In genomic region chr2:47005687-47006086, GRCh38 we compare ENCODE assay signal across 19 cellular contexts.
DNase-seq lines count a peak whose midpoint lies in the region; ATAC-seq and TF ChIP-seq lines count a peak whose summit lies in the region.
"Had no signal": no experiment of that assay in that cellular context is flagged by ENCODE, and none has a peak within 500 bp of the region (broad histone marks: within the 10 kb centered on the region; RNA-seq: fewer than 3 reads in every experiment).

No MANE protein-coding gene starts in this region.

- no peaks in the 10 kb centered on the region for H3K9me3 ChIP-seq in IMR-90 (ENCODE audit: control insufficient read depth, insufficient read depth, low read length)
- H3K9me3 ChIP-seq in mesenchymal stem cell (ENCODE audit: control insufficient read depth, low read length): no peaks in the 10 kb centered on the region
- H3K9me3 ChIP-seq in stomach smooth muscle (ENCODE audit: control insufficient read depth in 2 of 2, low read length in 2 of 2): no peaks in the 10 kb centered on the region
- H3K9me3 ChIP-seq in HAP-1: no peaks in the 10 kb centered on the region
- H3K9me3 ChIP-seq: A549, SJCRH30 had no signal

- DNase-seq in IMR-90 (no peak), mesenchymal stem cell (no peak), NCI-H2171 treated with DMSO at 0.1 percent for 48 hours (lab: John Stamatoyannopoulos, UW) (no peak), cerebellum (ENCODE audit: low spot score) (no peak), HAP-1 (ENCODE audit: low spot score in 2 of 2) (no peak)
- DNase-seq: CD4-positive, alpha-beta memory T cell; DMS153; GF-D8; Karpas-422; NCI-H1417 treated with DMSO at 0.1 percent for 48 hours; NCI-H187 treated with DMSO at 0.1 percent for 48 hours; NCI-H345; NCI-H526; PC-9; SJCRH30 had no signal

- H3K27me3 ChIP-seq in IMR-90 (ENCODE audit: control insufficient read depth, insufficient read depth, low read length) (no peaks in the 10 kb centered on the region), mesenchymal stem cell (ENCODE audit: control insufficient read depth in 1 of 2, insufficient read depth in 1 of 2, low read length in 2 of 2) (no peaks in the 10 kb centered on the region), stomach smooth muscle (ENCODE audit: control insufficient read depth in 1 of 2, insufficient read depth in 2 of 2, low read length in 2 of 2) (no peaks in the 10 kb centered on the region), HAP-1 (ENCODE audit: low read depth) (no peaks in the 10 kb centered on the region)
- H3K27me3 ChIP-seq: SJCRH30 had no signal

- H2AK5ac ChIP-seq in IMR-90 (ENCODE audit: low read depth, low read length) (no peak overlapping the region), mesenchymal stem cell (ENCODE audit: low read length, severe bottlenecking) (no peak overlapping the region)

- ATAC-seq in IMR-90 (ENCODE audit: low read depth): no peak
- no peak for ATAC-seq in GM21381 (IDR thresholded peaks at IDR 0.05; ENCODE audit: unreplicated experiment)
- ATAC-seq: A549 had no signal

- no peaks in the 10 kb centered on the region for H3K36me3 Mint-ChIP-seq in brain

- H3K36me3 ChIP-seq in IMR-90 (ENCODE audit: control insufficient read depth, insufficient read depth, low read length): peaks cover 22% of the 10 kb centered on the region
- H3K36me3 ChIP-seq in mesenchymal stem cell (ENCODE audit: control insufficient read depth in 1 of 2, insufficient read depth in 2 of 2, low read depth in 1 of 2, low read length in 2 of 2): peaks cover 71 to 76% of the 10 kb centered on the region in 2 experiments
- H3K36me3 ChIP-seq in stomach smooth muscle (ENCODE audit: control insufficient read depth in 2 of 2, insufficient read depth in 2 of 2, low read length in 2 of 2): peaks cover 0 to 4% of the 10 kb centered on the region in 2 donors
- H3K36me3 ChIP-seq in HAP-1 (replicated peaks): no peaks in the 10 kb centered on the region; the same call in 1 of the 2 replicates
- H3K36me3 ChIP-seq: SJCRH30 had no signal

- H2BK5ac ChIP-seq in IMR-90 (ENCODE audit: low read depth, low read length, poor library complexity, severe bottlenecking): no peak overlapping the region
- no peak overlapping the region for H2BK5ac ChIP-seq in mesenchymal stem cell (ENCODE audit: low read depth, low read length, poor library complexity, severe bottlenecking)

- peaks cover 42% of the 10 kb centered on the region for H3K9me1 ChIP-seq in IMR-90 (ENCODE audit: insufficient read depth, low read length)

- H4K5ac ChIP-seq in IMR-90 (ENCODE audit: low read depth, low read length): no peak overlapping the region

- H3K4me3 Mint-ChIP-seq in brain: no peak overlapping the region
- H3K4me3 Mint-ChIP-seq: CD4-positive, alpha-beta memory T cell had no signal

- H3K9ac ChIP-seq in IMR-90 (ENCODE audit: low read depth, low read length): no peak overlapping the region
- H3K9ac ChIP-seq in mesenchymal stem cell (ENCODE audit: low read length): no peak overlapping the region
- H3K9ac ChIP-seq in stomach smooth muscle (ENCODE audit: low read length in 2 of 2): no peak overlapping the region

- no peak overlapping the region for H2BK12ac ChIP-seq in mesenchymal stem cell (ENCODE audit: low read length in 2 of 2)

- H2BK120ac ChIP-seq in IMR-90 (ENCODE audit: low read depth, low read length): no peak overlapping the region
- no peak overlapping the region for H2BK120ac ChIP-seq in mesenchymal stem cell (ENCODE audit: low read depth, low read length)

- H3K4me1 Mint-ChIP-seq in brain: peaks cover 99% of the 10 kb centered on the region

- H4K8ac ChIP-seq in IMR-90 (ENCODE audit: low read depth in 2 of 2, low read length in 2 of 2) (no peak overlapping the region), mesenchymal stem cell (ENCODE audit: low read length) (no peak overlapping the region)

- TF ChIP-seq CTCF in IMR-90 (conservative IDR thresholded peaks at IDR 0.05; ENCODE audit: low read depth, low read length): no peak
- no peak for TF ChIP-seq CTCF in brain (conservative IDR thresholded peaks at IDR 0.05)

- in situ Hi-C loops in IMR-90 (cut with MboI; ENCODE audit: low sequenced_read_pairs): no loop called here
- in situ Hi-C loops in HAP-1 (cut with MboI; ENCODE audit: low sequenced_read_pairs): no loop called here

- H3K56ac ChIP-seq in IMR-90 (ENCODE audit: extremely low read depth, insufficient read depth, low read length): no peak overlapping the region

- H3K4me3 ChIP-seq in IMR-90 (ENCODE audit: insufficient read depth, low read depth, low read length) (no peak overlapping the region), mesenchymal stem cell (ENCODE audit: insufficient read depth in 1 of 2, low read depth in 1 of 2, low read length in 2 of 2) (no peak overlapping the region), stomach smooth muscle (ENCODE audit: low read length in 2 of 2) (no peak overlapping the region), HAP-1 (no peak overlapping the region)
- H3K4me3 ChIP-seq: A549, PC-9, SJCRH30 had no signal

- no peak for TF ChIP-seq POLR2A in IMR-90 (IDR thresholded peaks at IDR 0.05; ENCODE audit: low read depth, low read length)

- peaks cover 32% of the 10 kb centered on the region for H3K4me1 ChIP-seq in IMR-90 (ENCODE audit: control insufficient read depth, insufficient read depth, low read length)
- peaks cover 29% of the 10 kb centered on the region for H3K4me1 ChIP-seq in mesenchymal stem cell (ENCODE audit: control insufficient read depth, insufficient read depth, low read depth, low read length)
- H3K4me1 ChIP-seq in stomach smooth muscle (ENCODE audit: control insufficient read depth, insufficient read depth, low read length): peaks cover 94% of the 10 kb centered on the region
- peaks cover 25% of the 10 kb centered on the region for H3K4me1 ChIP-seq in HAP-1

- no peak overlapping the region for H2BK20ac ChIP-seq in IMR-90 (ENCODE audit: low read depth, low read length)

- H3K4ac ChIP-seq in IMR-90 (ENCODE audit: low read depth, low read length): no peak overlapping the region
- no peak overlapping the region for H3K4ac ChIP-seq in mesenchymal stem cell (ENCODE audit: low read depth in 1 of 2, low read length in 2 of 2)

- peak overlapping the region; percentile 55 to 100 (median 98) for H3K27ac Mint-ChIP-seq in brain

- H4K91ac ChIP-seq in IMR-90 (ENCODE audit: insufficient read depth, low read depth, low read length) (no peak overlapping the region), mesenchymal stem cell (ENCODE audit: low read length) (no peak overlapping the region)

- H3K23ac ChIP-seq in IMR-90 (ENCODE audit: low read depth, low read length) (no peak overlapping the region), mesenchymal stem cell (ENCODE audit: low read length in 2 of 2) (no peak overlapping the region)

- CTCF ChIA-PET in IMR-90 (lab: Yijun Ruan, JAX): no interaction called here

- no peak overlapping the region for H3K14ac ChIP-seq in IMR-90 (replicated peaks; ENCODE audit: low read depth, low read length)
- no peak overlapping the region for H3K14ac ChIP-seq in mesenchymal stem cell (ENCODE audit: low read length in 2 of 2)

- H2AFZ ChIP-seq in IMR-90 (replicated peaks; ENCODE audit: low read length, poor library complexity) (peak overlapping the region; percentile 14), mesenchymal stem cell (ENCODE audit: low read depth, low read length) (no peak overlapping the region)
- H2AFZ ChIP-seq: PC-9 had no signal

- H3K9me3 Mint-ChIP-seq in brain: no peaks in the 10 kb centered on the region
- H3K9me3 Mint-ChIP-seq: CD4-positive, alpha-beta memory T cell had no signal

- no peaks in the 10 kb centered on the region for H3K27me3 Mint-ChIP-seq in brain
- H3K27me3 Mint-ChIP-seq: CD4-positive, alpha-beta memory T cell had no signal

- intact Hi-C loops in IMR-90 (cut with micrococcal nuclease): no loop called here

- no peak overlapping the region for H3K18ac ChIP-seq in IMR-90 (ENCODE audit: low read depth, low read length)
- no peak overlapping the region for H3K18ac ChIP-seq in mesenchymal stem cell (ENCODE audit: low read depth in 1 of 2, low read length in 2 of 2)

- TF ChIP-seq RAD21 in IMR-90 (IDR thresholded peaks at IDR 0.05; ENCODE audit: low read length): no peak

- H2AK9ac ChIP-seq in IMR-90 (replicated peaks; ENCODE audit: low read depth, low read length, poor library complexity): peak overlapping the region; percentile 23

- BruUV-seq in IMR-90 (replicated peaks; lab: Mats Ljungman, UMichigan): no TSS peak

- dilution Hi-C loops in IMR-90 (cut with HindIII; ENCODE audit: low sequenced_read_pairs, unreplicated experiment): no loop called here

- peaks cover 5% of the 10 kb centered on the region; the same call in 1 of the 2 replicates for H4K20me1 ChIP-seq in IMR-90 (ENCODE audit: insufficient read depth, low read length)

- peaks cover 12 to 63% of the 10 kb centered on the region in 2 experiments; a peak in 3 of 4 replicates for H3K79me1 ChIP-seq in IMR-90 (ENCODE audit: low read depth in 1 of 2, low read length in 2 of 2)
- H3K79me1 ChIP-seq in mesenchymal stem cell (replicated peaks; ENCODE audit: low read length, poor library complexity, severe bottlenecking): peaks cover 25% of the 10 kb centered on the region

- 95% methylated on average over 9 of the region's 12 CpGs; no CpG with 5 or more reads in 1 of the 2 experiments for WGBS in IMR-90 (ENCODE audit: extremely low coverage in 2 of 2, insufficient read length in 1 of 2), 2 experiments
- WGBS in mesenchymal stem cell: 98% methylated on average over 12 of the region's 12 CpGs

- POLR2A ChIA-PET in IMR-90 (lab: Charles Lee; ENCODE audit: unreplicated experiment): no interaction called here

- H2BK15ac ChIP-seq in IMR-90 (ENCODE audit: low read depth, low read length) (no peak overlapping the region), mesenchymal stem cell (ENCODE audit: low read depth, poor library complexity, severe bottlenecking) (peak overlapping the region; percentile 30)

- H3K27ac ChIP-seq in IMR-90 (ENCODE audit: insufficient read depth, low read length) (no peak overlapping the region), mesenchymal stem cell (ENCODE audit: low read length, poor library complexity, severe bottlenecking) (no peak overlapping the region), stomach smooth muscle (ENCODE audit: low read length) (peak overlapping the region; percentile 99)
- H3K27ac ChIP-seq: PC-9, SJCRH30 had no signal

- no peak overlapping the region for H3K4me2 ChIP-seq in IMR-90 (ENCODE audit: low read depth, low read length)
- no peak overlapping the region for H3K4me2 ChIP-seq in mesenchymal stem cell (ENCODE audit: low read length, poor library complexity, severe bottlenecking)
- H3K4me2 ChIP-seq: A549, PC-9 had no signal

TF ChIP-seq in IMR-90, 13 proteins besides CTCF, POLR2A, EP300 and RAD21 (continues in another document):
- TF ChIP-seq SMC3 (IDR thresholded peaks at IDR 0.05; ENCODE audit: low read depth, low read length) (no peak), NFE2L2 (IDR thresholded peaks at IDR 0.05; ENCODE audit: low read depth, low read length) (no peak), CHD1 (IDR thresholded peaks at IDR 0.05; ENCODE audit: low read depth, low read length) (no peak), FOS (IDR thresholded peaks at IDR 0.05; ENCODE audit: low read depth, low read length) (no peak), BHLHE40 (IDR thresholded peaks at IDR 0.05; ENCODE audit: low read depth, low read length) (no peak), MAZ (IDR thresholded peaks at IDR 0.05; ENCODE audit: borderline replicate concordance, low read depth, low read length) (no peak), CEBPB (IDR thresholded peaks at IDR 0.05; ENCODE audit: low read depth, low read length) (no peak), RCOR1 (IDR thresholded peaks at IDR 0.05; ENCODE audit: insufficient replicate concordance, low read length) (no peak)
